Comparison of ENCODE assay signal across 31 cellular contexts in genomic region chr16:68892214-68892613, GRCh38.
"Had no signal": no experiment of that assay in that cellular context is flagged by ENCODE, and none has a peak within 500 bp of the region (broad histone marks: within the 10 kb centered on the region; RNA-seq: fewer than 3 reads in every experiment).

No MANE protein-coding gene starts in this region.

- H3K4me3 Mint-ChIP-seq: activated CD4-positive, alpha-beta T cell treated with anti-CD3 and anti-CD28 coated beads for 36 hours; activated CD4-positive, alpha-beta T cell treated with anti-CD3 and anti-CD28 coated beads, Interleukin-2, amount 10 ng/mL, durations not matched to agents 7 days and 5 days; activated CD8-positive, alpha-beta T cell treated with anti-CD3 and anti-CD28 coated beads, Interleukin-2, amount 10 ng/mL, durations not matched to agents 7 days and 5 days; activated naive CD4-positive, alpha-beta T cell treated with anti-CD3 and anti-CD28 coated beads, Interleukin-2, amount 50 U/mL, for 24 hours; activated naive CD8-positive, alpha-beta T cell treated with anti-CD3 and anti-CD28 coated beads, Interleukin-2, amount 10 ng/mL, durations not matched to agents 7 days and 5 days; activated T-cell treated with anti-CD3 and anti-CD28 coated beads, Interleukin-2, amount 50 U/mL, for 4 hours; activated T-helper 1 cell treated with anti-CD3 and anti-CD28 coated beads, Interleukin-12 subunit alpha, Interleukin-12 subunit beta, Interleukin-2, Interleukin-4 antibody, amounts not matched to agents 30 ng/mL and 10 ng/mL and 1 ng/mL, durations not matched to agents 14 hours and 24 hours and 36 hours; T-helper 1 cell treated with Interleukin-12 subunit alpha and Interleukin-12 subunit beta and Interleukin-4 antibody, amounts not matched to agents 30 μg/mL and 1 μg/mL, for 36 hours; T-helper 2 cell treated with Interferon-gamma antibody and Interleukin-4, amounts not matched to agents 5 μg/mL and 100 μg/mL, for 36 hours; WTC11 had no signal

- H3K4me1 Mint-ChIP-seq: activated CD4-positive, alpha-beta T cell treated with anti-CD3 and anti-CD28 coated beads for 36 hours; activated naive CD4-positive, alpha-beta T cell treated with anti-CD3 and anti-CD28 coated beads, Interleukin-2, amount 50 U/mL, for 24 hours; WTC11 had no signal

- H3K36me3 ChIP-seq: breast epithelium, Peyer's patch, SJSA1 had no signal

- H3K9me3 Mint-ChIP-seq: activated CD4-positive, alpha-beta T cell treated with anti-CD3 and anti-CD28 coated beads, Interleukin-2, amount 10 ng/mL, durations not matched to agents 7 days and 5 days; activated naive CD4-positive, alpha-beta T cell treated with anti-CD3 and anti-CD28 coated beads, Interleukin-2, amount 50 U/mL, for 24 hours; activated naive CD8-positive, alpha-beta T cell treated with anti-CD3 and anti-CD28 coated beads, Interleukin-2, amount 10 ng/mL, durations not matched to agents 7 days and 5 days; activated T-cell treated with anti-CD3 and anti-CD28 coated beads, Interleukin-2, amount 50 U/mL, for 4 hours; activated T-helper 1 cell treated with anti-CD3 and anti-CD28 coated beads, Interleukin-12 subunit alpha, Interleukin-12 subunit beta, Interleukin-2, Interleukin-4 antibody, amounts not matched to agents 30 ng/mL and 10 ng/mL and 1 ng/mL, durations not matched to agents 14 hours and 24 hours and 36 hours; T-helper 1 cell treated with Interleukin-12 subunit alpha and Interleukin-12 subunit beta and Interleukin-4 antibody, amounts not matched to agents 30 μg/mL and 1 μg/mL, for 36 hours; T-helper 2 cell treated with Interferon-gamma antibody and Interleukin-4, amounts not matched to agents 5 μg/mL and 100 μg/mL, for 36 hours; WTC11 had no signal

- H3K36me3 Mint-ChIP-seq: WTC11 had no signal

- H3K27me3 ChIP-seq: body of pancreas, breast epithelium, Peyer's patch, SJSA1 had no signal

- H3K4me3 ChIP-seq: body of pancreas, breast epithelium, Peyer's patch, SJSA1 had no signal

- H3K27ac Mint-ChIP-seq: activated CD4-positive, alpha-beta T cell treated with anti-CD3 and anti-CD28 coated beads for 36 hours; activated CD4-positive, alpha-beta T cell treated with anti-CD3 and anti-CD28 coated beads, Interleukin-2, amount 10 ng/mL, durations not matched to agents 7 days and 5 days; activated CD8-positive, alpha-beta T cell treated with anti-CD3 and anti-CD28 coated beads, Interleukin-2, amount 10 ng/mL, durations not matched to agents 7 days and 5 days; activated T-helper 1 cell treated with anti-CD3 and anti-CD28 coated beads, Interleukin-12 subunit alpha, Interleukin-12 subunit beta, Interleukin-2, Interleukin-4 antibody, amounts not matched to agents 30 ng/mL and 10 ng/mL and 1 ng/mL, durations not matched to agents 14 hours and 24 hours and 36 hours; T-helper 1 cell treated with Interleukin-12 subunit alpha and Interleukin-12 subunit beta and Interleukin-4 antibody, amounts not matched to agents 30 μg/mL and 1 μg/mL, for 36 hours; T-helper 2 cell treated with Interferon-gamma antibody and Interleukin-4, amounts not matched to agents 5 μg/mL and 100 μg/mL, for 36 hours had no signal

- H3K27ac ChIP-seq: body of pancreas, breast epithelium, Peyer's patch, SJSA1 had no signal

- ATAC-seq: activated CD4-positive, alpha-beta T cell treated with anti-CD3 and anti-CD28 coated beads for 36 hours; activated CD4-positive, CD25-positive, alpha-beta regulatory T cell treated with anti-CD3 and anti-CD28 coated beads, Interleukin-2, amount 50 U/mL, for 24 hours; activated CD8-positive, alpha-beta T cell treated with anti-CD3 and anti-CD28 coated beads, Interleukin-2, amount 10 ng/mL, durations not matched to agents 7 days and 5 days; activated T-cell treated with anti-CD3 and anti-CD28 coated beads, Interleukin-2, amount 50 U/mL, for 4 hours; body of pancreas; PC-3; WTC11 had no signal

- H3K9me3 ChIP-seq: body of pancreas, breast epithelium, Peyer's patch, SJSA1, SK-N-SH had no signal

- DNase-seq: activated CD4-positive, alpha-beta T cell treated with anti-CD3 and anti-CD28 coated beads for 36 hours; activated CD4-positive, alpha-beta T cell treated with anti-CD3 and anti-CD28 coated beads, Interleukin-2, amount 10 ng/mL, durations not matched to agents 7 days and 5 days; activated CD4-positive, alpha-beta T cell treated with anti-CD3 and anti-CD28 coated beads, Interleukin-2, amount 50 U/mL, for 48 hours; activated CD8-positive, alpha-beta T cell treated with anti-CD3 and anti-CD28 coated beads, Interleukin-2, amount 10 ng/mL, durations not matched to agents 7 days and 5 days; activated effector memory CD4-positive, alpha-beta T cell treated with Interleukin-2 at 50 U/mL for 16 hours; activated naive CD8-positive, alpha-beta T cell treated with anti-CD3 and anti-CD28 coated beads, Interleukin-2, amount 10 ng/mL, durations not matched to agents 7 days and 5 days; activated T-cell treated with anti-CD3 and anti-CD28 coated beads for 4 hours; activated T-cell treated with anti-CD3 and anti-CD28 coated beads, Interleukin-2, amount 50 U/mL, for 4 hours; body of pancreas; cerebellar nuclear complex; MM.1S; MV-4-11; NCI-H1092; NCI-H1436 treated with DMSO at 0.1 percent for 48 hours; NCI-H1694 treated with DMSO at 0.1 percent for 48 hours; NCI-H2029; NCI-H345; NCI-H524 treated with DMSO at 0.1 percent for 48 hours; PC-3; Peyer's patch; RPMI8226; SHP77 treated with DMSO at 0.1 percent for 48 hours; SK-N-SH had no signal

- H3K9me2 ChIP-seq: SK-N-SH had no signal

- H3K4me1 ChIP-seq: breast epithelium, Peyer's patch, SJSA1 had no signal

- H3K27me3 Mint-ChIP-seq: activated CD4-positive, alpha-beta T cell treated with anti-CD3 and anti-CD28 coated beads for 36 hours; activated CD4-positive, alpha-beta T cell treated with anti-CD3 and anti-CD28 coated beads, Interleukin-2, amount 10 ng/mL, durations not matched to agents 7 days and 5 days; activated naive CD4-positive, alpha-beta T cell treated with anti-CD3 and anti-CD28 coated beads, Interleukin-2, amount 50 U/mL, for 24 hours; activated naive CD8-positive, alpha-beta T cell treated with anti-CD3 and anti-CD28 coated beads, Interleukin-2, amount 10 ng/mL, durations not matched to agents 7 days and 5 days had no signal

- H3K4me2 ChIP-seq: SK-N-SH had no signal
